Comparison of ENCODE assay signal across 18 cellular contexts in genomic region chr7:22442187-22442886, GRCh38. TPM values are rescaled to one million over a fixed set of nuclear protein-coding genes. Genes with fewer than 3 reads are reported as not detected.
A peak's percentile ranks its signal among the peaks of the same experiment; 100 is the strongest.
DNase-seq lines count a peak whose midpoint lies in the region; ATAC-seq, FAIRE-seq and TF ChIP-seq lines count a peak whose summit lies in the region.
"Had no signal": no experiment of that assay in that cellular context is flagged by ENCODE, and none has a peak within 500 bp of the region (broad histone marks: within the 10 kb centered on the region; RNA-seq: fewer than 3 reads in every experiment).

No MANE protein-coding gene starts in this region.

- dilution Hi-C loops in endothelial cell of umbilical vein (cut with MboI; ENCODE audit: extremely low pct_ligation_motif_present, low sequenced_read_pairs): no loop called here

- H3K27ac ChIP-seq in endothelial cell of umbilical vein (ENCODE audit: insufficient read depth, low read depth, low read length): peak overlapping the region; percentile 92
- H3K27ac ChIP-seq in thyroid gland: no peak overlapping the region

- DNase-seq in NCI-H1092 treated with DMSO at 0.1 percent for 48 hours (lab: John Stamatoyannopoulos, UW): peak; percentile 22
- DNase-seq in NCI-H1092 (lab: John Stamatoyannopoulos, UW): no peak
- peak; percentile 78 for DNase-seq in NCI-H69 (lab: John Stamatoyannopoulos, UW)
- no peak for DNase-seq in endothelial cell of umbilical vein (ENCODE audit: low read depth, low spot score)
- peak; percentile 42 to 77 for DNase-seq in thyroid gland
- no peak for DNase-seq in GF-D8 (lab: John Stamatoyannopoulos, UW)
- DNase-seq in NCI-H446 treated with DMSO at 0.1 percent for 48 hours (lab: John Stamatoyannopoulos, UW): no peak
- DNase-seq: activated T-cell treated with anti-CD3 and anti-CD28 coated beads, Interleukin-2, amount 50 U/mL, for 24 hours; H7; hypothalamus; NCI-H2171; stimulated activated naive CD8-positive, alpha-beta T cell treated with anti-CD3 and anti-CD28 coated beads, Interleukin-15, Interleukin-2, amounts not matched to agents 100 U/mL and 50 U/mL, for 24 hours; T-helper 1 cell had no signal

- intact Hi-C loops in endothelial cell of umbilical vein (cut with micrococcal nuclease): loop anchor here (10.0 kb wide), 2 partner anchors 142 to 222 kb away; no protein-coding TSS in a partner anchor
- intact Hi-C loops in thyroid gland (cut with DNase I): no loop called here

- peaks cover 50% of the 10 kb centered on the region for H3K4me1 ChIP-seq in endothelial cell of umbilical vein (ENCODE audit: control insufficient read depth, extremely low read depth, insufficient read depth, low read length)
- H3K4me1 ChIP-seq in thyroid gland: peaks cover 0 to 15% of the 10 kb centered on the region in 2 donors

- TF ChIP-seq CTCF in endothelial cell of umbilical vein (IDR thresholded peaks at IDR 0.05; ENCODE audit: extremely low read depth in 1 of 2, insufficient read depth in 1 of 2, low read depth in 1 of 2, low read length in 2 of 2) (no peak), thyroid gland (IDR thresholded peaks at IDR 0.05) (no peak)

- POLR2A ChIA-PET in endothelial cell of umbilical vein (lab: Charles Lee): interaction anchor here (0.8 kb wide), 1 partner anchor 314 kb away, joined by 3 read pairs; no protein-coding TSS in a partner anchor

- CTCF ChIA-PET in endothelial cell of umbilical vein (lab: Charles Lee): interaction anchor here (1.4 kb wide), 1 partner anchor 146 kb away, joined by 6 read pairs; no protein-coding TSS in a partner anchor

- H3K27me3 ChIP-seq in endothelial cell of umbilical vein (ENCODE audit: control insufficient read depth in 2 of 2, insufficient read depth in 2 of 2, low read length in 2 of 2): no peaks in the 10 kb centered on the region
- no peaks in the 10 kb centered on the region for H3K27me3 ChIP-seq in thyroid gland

- BruUV-seq in endothelial cell of umbilical vein (replicated peaks; lab: Mats Ljungman, UMichigan): no TSS peak

- peaks cover 14% of the 10 kb centered on the region for H3K79me2 ChIP-seq in endothelial cell of umbilical vein (ENCODE audit: control insufficient read depth, insufficient read depth, low read length)

- no peak for TF ChIP-seq POLR2A in endothelial cell of umbilical vein (IDR thresholded peaks at IDR 0.05; ENCODE audit: low read depth, low read length)
- TF ChIP-seq POLR2A in thyroid gland (IDR thresholded peaks at IDR 0.05): no peak

- no peaks in the 10 kb centered on the region for H3K9me1 ChIP-seq in endothelial cell of umbilical vein (replicated peaks; ENCODE audit: control insufficient read depth, extremely low read depth, insufficient read depth, low read length)

- H3K9me3 ChIP-seq in endothelial cell of umbilical vein (replicated peaks; ENCODE audit: control insufficient read depth, insufficient read depth, low read length): no peaks in the 10 kb centered on the region
- H3K9me3 ChIP-seq in thyroid gland: no peaks in the 10 kb centered on the region

- H3K4me3 ChIP-seq in endothelial cell of umbilical vein (replicated peaks in 1 of 3; ENCODE audit: insufficient read depth in 1 of 3, low read depth in 1 of 3, low read length in 3 of 3) (no peak overlapping the region), thyroid gland (replicated peaks in 1 of 3) (no peak overlapping the region)

- H3K9ac ChIP-seq in endothelial cell of umbilical vein (replicated peaks; ENCODE audit: extremely low read depth, insufficient read depth, low read length): no peak overlapping the region

- no peak for FAIRE-seq in endothelial cell of umbilical vein (lab: Jason Lieb, UNC)
- FAIRE-seq: colon had no signal

- H2AFZ ChIP-seq in endothelial cell of umbilical vein (ENCODE audit: low read depth, low read length): no peak overlapping the region

- no peaks in the 10 kb centered on the region for H3K36me3 ChIP-seq in endothelial cell of umbilical vein (ENCODE audit: control insufficient read depth in 2 of 2, extremely low read depth in 1 of 2, insufficient read depth in 2 of 2, low read length in 2 of 2)
- H3K36me3 ChIP-seq in thyroid gland: no peaks in the 10 kb centered on the region

- H4K20me1 ChIP-seq in endothelial cell of umbilical vein (replicated peaks; ENCODE audit: control insufficient read depth, extremely low read depth, insufficient read depth, low read length): no peaks in the 10 kb centered on the region

- 31 to 60% methylated on average over 8 of the region's 8 CpGs for WGBS in thyroid gland, 2 donors

- H3K4me2 ChIP-seq in endothelial cell of umbilical vein (ENCODE audit: insufficient read depth, low read length): no peak overlapping the region

- ATAC-seq in HG02678 (IDR thresholded peaks at IDR 0.05; ENCODE audit: unreplicated experiment): no peak
- ATAC-seq: left lobe of liver; stimulated activated naive CD8-positive, alpha-beta T cell treated with anti-CD3 and anti-CD28 coated beads, Interleukin-15, Interleukin-2, amounts not matched to agents 100 U/mL and 50 U/mL, for 24 hours had no signal

TF ChIP-seq in endothelial cell of umbilical vein, 7 proteins besides CTCF, POLR2A, EP300 and RAD21:
- no peak for TF ChIP-seq EZH2 (IDR thresholded peaks at IDR 0.05; ENCODE audit: borderline replicate concordance, low read depth, low read length, severe bottlenecking)
- no peak for TF ChIP-seq MAX (IDR thresholded peaks at IDR 0.05; ENCODE audit: insufficient read depth, insufficient read length)
- no peak for TF ChIP-seq MYC (IDR thresholded peaks at IDR 0.05; ENCODE audit: low read depth, low read length)
- TF ChIP-seq POLR2AphosphoS5 (IDR thresholded peaks at IDR 0.05; ENCODE audit: insufficient read depth, low read depth, low read length): no peak
- TF ChIP-seq JUN (IDR thresholded peaks at IDR 0.05; ENCODE audit: borderline replicate concordance, insufficient read depth, insufficient read length, low read depth): no peak
- no peak for TF ChIP-seq FOS (IDR thresholded peaks at IDR 0.05; ENCODE audit: borderline replicate concordance, insufficient read depth, low read length)
- TF ChIP-seq GATA2 (IDR thresholded peaks at IDR 0.05; ENCODE audit: insufficient read depth, insufficient read length, low read depth, low read length): no peak

RNA-seq across cellular contexts. Expression of gene STEAP1B, which starts 57.7 kb away (rescaled TPM):
- 46.1 and 55.4 TPM in 2 replicates for total RNA-seq in endothelial cell of umbilical vein
- polyA plus RNA-seq in endothelial cell of umbilical vein: 25.2 and 32.2 TPM in 2 replicates
- 36.1 and 46.3 TPM in 2 replicates for polyA plus RNA-seq in endothelial cell of umbilical vein (2011; cell fraction: cytosol; rRNA removed)
- polyA plus RNA-seq in endothelial cell of umbilical vein (2011; cell fraction: nucleus; rRNA removed): 30.9 and 37.8 TPM in 2 replicates
- polyA plus RNA-seq in endothelial cell of umbilical vein (2012): 41.2 and 88.7 TPM in 2 replicates
- polyA minus RNA-seq in endothelial cell of umbilical vein: 35.1 and 37.3 TPM in 2 replicates
- polyA minus RNA-seq in endothelial cell of umbilical vein (2011; cell fraction: cytosol; rRNA and poly(A)+ RNA removed): not detected
- polyA minus RNA-seq in endothelial cell of umbilical vein (2011; cell fraction: nucleus; rRNA and poly(A)+ RNA removed): 37.3 and 66.7 TPM in 2 replicates
- under 1 TPM in 2 of 4 donors, not detected in 2; 0.33 to 0.40 TPM for total RNA-seq in thyroid gland
- total RNA-seq: A172, left lobe of liver, LHCN-M2 had no signal

Comparison
In these comparisons a context has a peak if more than half of its experiments do, and no peak if none do; other contexts are left out.
1. DNase-seq: peak in NCI-H1092 treated with DMSO at 0.1 percent for 48 hours (single experiment), NCI-H69 (single experiment) and thyroid gland (2 of 2); none in NCI-H1092 (single experiment), endothelial cell of umbilical vein (single experiment), GF-D8 (single experiment) and NCI-H446 treated with DMSO at 0.1 percent for 48 hours (single experiment).
2. RNA of gene STEAP1B, which starts 57.7 kb away (total RNA-seq): 46.1 to 55.4 TPM in endothelial cell of umbilical vein; 0.33 to 0.40 TPM in thyroid gland; every median in the first group is over 10 times any median in the second.